9 cellular contexts compared by ENCODE assay signal in the genomic region with DNA sequence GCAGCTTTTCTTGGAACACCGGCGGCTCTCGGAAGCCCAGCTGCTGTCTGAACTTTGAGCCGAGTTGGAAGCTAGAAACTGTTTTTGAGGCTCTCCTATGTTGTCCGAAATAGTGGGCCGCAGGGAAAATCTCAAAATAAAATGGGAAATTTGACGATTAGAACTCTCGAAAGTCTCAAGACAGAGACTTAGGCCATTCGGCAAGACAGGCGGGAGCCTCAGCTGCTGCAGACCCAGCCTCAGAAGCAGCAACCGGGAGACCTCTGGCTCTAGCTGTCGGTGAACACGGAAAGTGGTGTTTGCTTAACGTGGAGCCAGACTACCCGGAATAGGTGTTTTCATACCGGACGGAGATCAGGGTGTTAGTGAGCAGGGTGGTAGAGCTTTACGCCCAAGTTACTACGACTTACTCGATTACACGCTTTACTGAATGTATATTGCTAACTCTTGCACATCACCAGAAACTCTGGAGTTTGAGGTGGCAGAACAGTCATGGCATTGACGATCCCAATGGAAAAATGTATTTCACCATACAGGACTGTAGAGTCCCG. TPM values are rescaled to one million over a fixed set of nuclear protein-coding genes. Genes with fewer than 3 reads are reported as not detected.
DNase-seq lines count a peak whose midpoint lies in the region; ATAC-seq, FAIRE-seq and TF ChIP-seq lines count a peak whose summit lies in the region.
"Had no signal": no experiment of that assay in that cellular context is flagged by ENCODE, and none has a peak within 500 bp of the region (broad histone marks: within the 10 kb centered on the region; RNA-seq: fewer than 3 reads in every experiment).

No MANE protein-coding gene starts in this region.

- TF ChIP-seq POLR2A in H1 (IDR thresholded peaks at IDR 0.05; ENCODE audit: control extremely low read depth in 1 of 2, low read depth in 2 of 2, low read length in 2 of 2), result no peak

- H3K9me3 ChIP-seq in OCI-LY3 (ENCODE audit: insufficient read depth, low read length), result no peaks in the 10 kb centered on the region
- H3K9me3 ChIP-seq in H1 (ENCODE audit: insufficient read depth in 2 of 2, low read depth in 1 of 2, low read length in 1 of 2), result no peaks in the 10 kb centered on the region

- H3K4ac ChIP-seq in H1 (replicated peaks; ENCODE audit: insufficient read length, low read depth, low read length), result no peak overlapping the region

- peaks cover 26% of the 10 kb centered on the region for H3K4me1 Mint-ChIP-seq in activated T-cell treated with anti-CD3 and anti-CD28 coated beads, Interleukin-2, amount 50 U/mL, for 24 hours (ENCODE audit: low read depth)
- H3K4me1 Mint-ChIP-seq in natural killer cell, result peaks cover 14 to 21% of the 10 kb centered on the region in 2 donors

- H3K79me1 ChIP-seq in H1 (ENCODE audit: low read depth, low read length), result no peaks in the 10 kb centered on the region; the same call in 1 of the 2 replicates

- H3K56ac ChIP-seq in H1 (replicated peaks; ENCODE audit: insufficient read length, low read depth, low read length), result no peak overlapping the region

- H3K9ac ChIP-seq in OCI-LY3 (ENCODE audit: low read length), result peak overlapping the region; percentile 85
- H3K9ac ChIP-seq in H1 (replicated peaks in 1 of 4; ENCODE audit: extremely low read depth in 1 of 4, low read depth in 3 of 4, low read length in 3 of 4), result peak overlapping the region in 3 of 4 experiments; percentile 56 to 85 (median 81); a peak in 5 of 7 replicates

- no peaks in the 10 kb centered on the region for H3K27me3 ChIP-seq in OCI-LY3 (ENCODE audit: low read depth, low read length)
- H3K27me3 ChIP-seq in H1 (replicated peaks in 1 of 4; ENCODE audit: control insufficient read depth in 3 of 4, extremely low read depth in 1 of 4, insufficient read depth in 3 of 4, low read length in 3 of 4), result no peaks in the 10 kb centered on the region

- no peak overlapping the region for H4K91ac ChIP-seq in H1 (replicated peaks; ENCODE audit: insufficient read length, low read length)

- H3K79me2 ChIP-seq in OCI-LY3 (ENCODE audit: low read length) (peaks cover 22% of the 10 kb centered on the region), H1 (ENCODE audit: control insufficient read depth in 1 of 2, insufficient read depth in 2 of 2, low read length in 2 of 2) (no peaks in the 10 kb centered on the region; a peak in 1 of 4 replicates)

- peak overlapping the region; percentile 86 for H3K4me3 Mint-ChIP-seq in activated T-cell treated with anti-CD3 and anti-CD28 coated beads, Interleukin-2, amount 50 U/mL, for 24 hours
- peak overlapping the region; percentile 89 for H3K4me3 Mint-ChIP-seq in natural killer cell

- no peak overlapping the region for H4K5ac ChIP-seq in H1 (ENCODE audit: insufficient read length, low read depth, low read length)

- H3K14ac ChIP-seq in H1 (ENCODE audit: insufficient read length), result no peak overlapping the region

- H3K23me2 ChIP-seq in H1 (ENCODE audit: low read depth, low read length), result peaks cover 4% of the 10 kb centered on the region

- H3K23ac ChIP-seq in H1 (ENCODE audit: insufficient read length), result no peak overlapping the region

- H4K20me1 ChIP-seq in OCI-LY3 (ENCODE audit: insufficient read depth, low read length), result no peaks in the 10 kb centered on the region
- H4K20me1 ChIP-seq in H1 (replicated peaks in 1 of 2; ENCODE audit: control insufficient read depth in 1 of 2, insufficient read depth in 2 of 2, low read length in 2 of 2), result peaks cover 0 to 4% of the 10 kb centered on the region in 2 experiments

- H2AFZ ChIP-seq in OCI-LY3 (ENCODE audit: low read depth, low read length) (no peak overlapping the region; the same call in 1 of the 2 replicates), H1 (ENCODE audit: low read length) (no peak overlapping the region)

- peak overlapping the region; percentile 49; the same call in 1 of the 2 replicates for H2BK15ac ChIP-seq in H1 (ENCODE audit: low read length)

- no peak overlapping the region; the same call in 1 of the 2 replicates for H3K18ac ChIP-seq in H1 (ENCODE audit: extremely low read depth, low read length)

- H2BK12ac ChIP-seq in H1 (ENCODE audit: low read depth, low read length), result no peak overlapping the region

- no peak for TF ChIP-seq EP300 in H1 (IDR thresholded peaks at IDR 0.05; ENCODE audit: borderline replicate concordance in 1 of 2, low read depth in 2 of 2, low read length in 2 of 2)

- no peak for FAIRE-seq in H1 (lab: Jason Lieb, UNC)
- FAIRE-seq: endometrium had no signal

- intact Hi-C loops in natural killer cell (cut with micrococcal nuclease), result loop anchor here (1.0 to 10.0 kb wide), 3 partner anchors 18 to 276 kb away; a partner anchor contains a TSS

- DNase-seq in activated T-cell treated with anti-CD3 and anti-CD28 coated beads, Interleukin-2, amount 50 U/mL, for 24 hours, result no peak
- DNase-seq in activated T-cell treated with anti-CD3 and anti-CD28 coated beads, Interleukin-2, amount 50 U/mL, for 1 hour, result no peak
- no peak for DNase-seq in H1 (ENCODE audit: low read depth in 1 of 2, low spot score in 2 of 2)
- no peak for DNase-seq in natural killer cell
- DNase-seq in NCI-H1105 treated with DMSO at 0.1 percent for 48 hours (lab: John Stamatoyannopoulos, UW), result no peak
- no peak for DNase-seq in NCI-H510A treated with DMSO at 0.1 percent for 48 hours (lab: John Stamatoyannopoulos, UW)
- DNase-seq in NCI-H2107 treated with DMSO at 0.1 percent for 48 hours (lab: John Stamatoyannopoulos, UW; ENCODE audit: unreplicated experiment), result no peak

- peak in 2 of 3 donors; percentile 14 to 18 for ATAC-seq in natural killer cell

- 0 out of 2 replicates have a peak overlapping the region, but pooled peaks have one; percentile 94 for H4K8ac ChIP-seq in H1 (ENCODE audit: extremely low read depth, insufficient read depth, low read length)

- no peak for TF ChIP-seq RAD21 in H1 (IDR thresholded peaks at IDR 0.05 in 1 of 2, conservative IDR thresholded peaks at IDR 0.05 in 1 of 2; ENCODE audit: low read depth in 2 of 2, low read length in 2 of 2)

- H3K27ac ChIP-seq in OCI-LY3 (ENCODE audit: low read length) (peak overlapping the region; percentile 84), H1 (ENCODE audit: low read depth, low read length) (peak overlapping the region; percentile 74; the same call in 1 of the 2 replicates)

- CTCF ChIA-PET in H1 (lab: Charles Lee; ENCODE audit: partially characterized antibody), result interaction anchor here (0.6 to 2.4 kb wide), 13 partner anchors 11 to 679 kb away, joined by 3 to 9 read pairs (median 4); a partner anchor contains a TSS

- H3K4me3 ChIP-seq in OCI-LY3 (ENCODE audit: low read length) (peak overlapping the region; percentile 83), H1 (ENCODE audit: extremely low read depth in 1 of 4, insufficient read depth in 2 of 4, low read depth in 3 of 4, low read length in 4 of 4) (peak overlapping the region; percentile 59 to 85 (median 72))

- H3K36me3 ChIP-seq in OCI-LY3 (replicated peaks; ENCODE audit: low read depth, low read length) (peaks cover 41% of the 10 kb centered on the region), H1 (ENCODE audit: control insufficient read depth in 2 of 4, insufficient read depth in 4 of 4, low read length in 3 of 4) (peaks cover 0 to 26% (median 18%) of the 10 kb centered on the region in 4 experiments; a peak in 7 of 8 replicates)

- no peak overlapping the region for H2BK120ac ChIP-seq in H1 (replicated peaks; ENCODE audit: low read depth, low read length)

- peaks cover 91% of the 10 kb centered on the region for H3K36me3 Mint-ChIP-seq in activated T-cell treated with anti-CD3 and anti-CD28 coated beads, Interleukin-2, amount 50 U/mL, for 24 hours (ENCODE audit: low read depth)
- H3K36me3 Mint-ChIP-seq in natural killer cell, result no peaks in the 10 kb centered on the region

- H3K27ac Mint-ChIP-seq in activated T-cell treated with anti-CD3 and anti-CD28 coated beads, Interleukin-2, amount 50 U/mL, for 24 hours, result peak overlapping the region; percentile 97
- peak overlapping the region; percentile 90 to 92 for H3K27ac Mint-ChIP-seq in natural killer cell

- POLR2A ChIA-PET in H1 (lab: Charles Lee; ENCODE audit: partially characterized antibody), result interaction anchor here (0.6 to 5.2 kb wide), 24 partner anchors 8 to 257 kb away, joined by 3 to 40 read pairs (median 4); a partner anchor contains a TSS

- H3K4me1 ChIP-seq in OCI-LY3 (ENCODE audit: low read length) (peaks cover 16% of the 10 kb centered on the region), H1 (replicated peaks in 1 of 4; ENCODE audit: control insufficient read depth in 3 of 4, insufficient read depth in 4 of 4, low read length in 3 of 4) (peaks cover 0 to 4% (median 1%) of the 10 kb centered on the region in 4 experiments; a peak in 4 of 7 replicates)

- 15% methylated on average over 23 of the region's 23 CpGs; no CpG with 5 or more reads in 1 of the 2 experiments for WGBS in H1 (ENCODE audit: extremely low coverage in 1 of 2, insufficient coverage in 1 of 2, insufficient read length in 1 of 2, insufficient replicate concordance in 2 of 2, low coverage in 1 of 2, low lambda C conversion rate in 2 of 2, missing lambda C conversion rate in 1 of 2), 2 experiments

- no peaks in the 10 kb centered on the region for H3K9me3 Mint-ChIP-seq in activated T-cell treated with anti-CD3 and anti-CD28 coated beads, Interleukin-2, amount 50 U/mL, for 24 hours
- H3K9me3 Mint-ChIP-seq in natural killer cell, result no peaks in the 10 kb centered on the region

- peak overlapping the region; percentile 92 for H3K4me2 ChIP-seq in OCI-LY3 (ENCODE audit: low read length)
- H3K4me2 ChIP-seq in H1 (ENCODE audit: insufficient read depth in 1 of 2, low read depth in 2 of 2, low read length in 2 of 2), result peak overlapping the region; percentile 83 to 85

- H2AK5ac ChIP-seq in H1 (ENCODE audit: low read depth, low read length), result no peak overlapping the region

- H2BK20ac ChIP-seq in H1 (ENCODE audit: low read length), result no peak overlapping the region; the same call in 1 of the 2 replicates

- H3K27me3 Mint-ChIP-seq in activated T-cell treated with anti-CD3 and anti-CD28 coated beads, Interleukin-2, amount 50 U/mL, for 24 hours, result no peaks in the 10 kb centered on the region
- H3K27me3 Mint-ChIP-seq in natural killer cell (ENCODE audit: low read depth in 2 of 2), result no peaks in the 10 kb centered on the region

- TF ChIP-seq CTCF in OCI-LY3 (IDR thresholded peaks at IDR 0.05; ENCODE audit: low read depth, low read length), result no peak
- no peak for TF ChIP-seq CTCF in H1 (IDR thresholded peaks at IDR 0.05; ENCODE audit: control extremely low read depth in 1 of 3, insufficient read depth in 1 of 3, low read depth in 1 of 3, low read length in 3 of 3)
- no peak for TF ChIP-seq CTCF in natural killer cell (IDR thresholded peaks at IDR 0.05)

- H2BK5ac ChIP-seq in H1 (ENCODE audit: low read depth, low read length), result peak overlapping the region; percentile 62

RNA-seq across cellular contexts. Expression of a gene that starts 0.4 kb away (rescaled TPM):
- total RNA-seq in H1 (2021; fragmentation: NEBNext Ultra II Directional; extraction: Animal tissue kit (Norgen Biotek cat#: 25700)), result 79.1 and 88.9 TPM in 2 replicates
- polyA plus RNA-seq in H1 (2011; rRNA removed), result 56.3 and 92.9 TPM in 2 replicates
- polyA plus RNA-seq in H1 (2011; cell fraction: cytosol; rRNA removed), result 79.0 TPM
- 521 TPM for polyA plus RNA-seq in H1 (2011; cell fraction: nucleus; rRNA removed)
- 66.5 to 112 TPM (median 91.4 TPM) in 4 replicates for polyA plus RNA-seq in H1 (2012, experiment 1 of 2)
- polyA plus RNA-seq in H1 (2012, experiment 2 of 2), result 59.8 TPM
- 35.5 TPM for polyA plus RNA-seq in H1 (2013, experiment 1 of 2)
- 29.7 TPM for polyA plus RNA-seq in H1 (2013, experiment 2 of 2)
- polyA minus RNA-seq in H1 (2011; rRNA and poly(A)+ RNA removed), result 49.7 and 55.5 TPM in 2 replicates
- 53.7 TPM for polyA minus RNA-seq in H1 (2011; cell fraction: cytosol; rRNA and poly(A)+ RNA removed)
- polyA minus RNA-seq in H1 (2011; cell fraction: nucleus; rRNA and poly(A)+ RNA removed), result 195 TPM
- 100 to 1,000 TPM; 375 to 476 (median 385) TPM for total RNA-seq in natural killer cell

RNA-seq across cellular contexts. Expression of a gene that starts 21.9 kb away (rescaled TPM):
- total RNA-seq in H1 (2021; fragmentation: NEBNext Ultra II Directional; extraction: Animal tissue kit (Norgen Biotek cat#: 25700)), result 10.9 and 12.2 TPM in 2 replicates
- 10.4 and 19.5 TPM in 2 replicates for polyA plus RNA-seq in H1 (2011; rRNA removed)
- polyA plus RNA-seq in H1 (2011; cell fraction: cytosol; rRNA removed), result 12.4 TPM
- 49.5 TPM for polyA plus RNA-seq in H1 (2011; cell fraction: nucleus; rRNA removed)
- 14.7 to 18.1 TPM (median 15.4 TPM) in 4 replicates for polyA plus RNA-seq in H1 (2012, experiment 1 of 2)
- 10.2 TPM for polyA plus RNA-seq in H1 (2012, experiment 2 of 2)
- 11.4 TPM for polyA plus RNA-seq in H1 (2013, experiment 1 of 2)
- 8.7 TPM for polyA plus RNA-seq in H1 (2013, experiment 2 of 2)
- 3.5 and 4.2 TPM in 2 replicates for polyA minus RNA-seq in H1 (2011; rRNA and poly(A)+ RNA removed)
- polyA minus RNA-seq in H1 (2011; cell fraction: cytosol; rRNA and poly(A)+ RNA removed), result 5.3 TPM
- polyA minus RNA-seq in H1 (2011; cell fraction: nucleus; rRNA and poly(A)+ RNA removed), result 12.7 TPM
- 100 to 1,000 TPM in 2 of 3 donors, 10 to 100 TPM in 1; 97.1 to 324 (median 112) TPM for total RNA-seq in natural killer cell

RNA-seq across cellular contexts. Expression of a gene that starts 32.9 kb away (rescaled TPM):
- total RNA-seq in H1 (2021; fragmentation: NEBNext Ultra II Directional; extraction: Animal tissue kit (Norgen Biotek cat#: 25700)), result 131 and 132 TPM in 2 replicates
- 236 and 265 TPM in 2 replicates for polyA plus RNA-seq in H1 (2011; rRNA removed)
- 273 TPM for polyA plus RNA-seq in H1 (2011; cell fraction: cytosol; rRNA removed)
- polyA plus RNA-seq in H1 (2011; cell fraction: nucleus; rRNA removed), result 252 TPM
- polyA plus RNA-seq in H1 (2012, experiment 1 of 2), result 109 to 154 TPM (median 150 TPM) in 4 replicates
- 168 TPM for polyA plus RNA-seq in H1 (2012, experiment 2 of 2)
- 118 TPM for polyA plus RNA-seq in H1 (2013, experiment 1 of 2)
- polyA plus RNA-seq in H1 (2013, experiment 2 of 2), result 115 TPM
- polyA minus RNA-seq in H1 (2011; rRNA and poly(A)+ RNA removed), result 51.0 and 53.9 TPM in 2 replicates
- polyA minus RNA-seq in H1 (2011; cell fraction: cytosol; rRNA and poly(A)+ RNA removed), result 33.5 TPM
- polyA minus RNA-seq in H1 (2011; cell fraction: nucleus; rRNA and poly(A)+ RNA removed), result 38.7 TPM
- 10 to 100 TPM; 38.8 to 56.3 (median 46.8) TPM for total RNA-seq in natural killer cell
